Comparison of ENCODE assay signal across 20 cellular contexts in genomic region chr7:113394856-113395255, GRCh38.
DNase-seq lines count a peak whose midpoint lies in the region; ATAC-seq and TF ChIP-seq lines count a peak whose summit lies in the region.
"Had no signal": no experiment of that assay in that cellular context is flagged by ENCODE, and none has a peak within 500 bp of the region (broad histone marks: within the 10 kb centered on the region; RNA-seq: fewer than 3 reads in every experiment).

No MANE protein-coding gene starts in this region.

- H3K4me3 ChIP-seq in neural progenitor cell (no peak overlapping the region), psoas muscle (no peak overlapping the region)
- H3K4me3 ChIP-seq: gastrocnemius medialis, spleen had no signal

- H3K4me1 Mint-ChIP-seq in WTC11 (peaks cover 47% of the 10 kb centered on the region), neural progenitor cell (peaks cover 3% of the 10 kb centered on the region)
- H3K4me1 Mint-ChIP-seq: activated CD8-positive, alpha-beta memory T cell treated with anti-CD3 and anti-CD28 coated beads, Interleukin-2, amount 10 ng/mL, durations not matched to agents 7 days and 5 days; T-helper 17 cell had no signal

- no peaks in the 10 kb centered on the region for H3K79me2 ChIP-seq in neural progenitor cell (ENCODE audit: low read depth)

- in situ Hi-C loops in KBM-7 (cut with MboI; ENCODE audit: low pct_unique_long_range_greater_than_20kb, low sequenced_read_pairs): no loop called here

- H3K27me3 ChIP-seq in neural progenitor cell (no peaks in the 10 kb centered on the region), psoas muscle (ENCODE audit: insufficient read depth in 3 of 3, low read length in 2 of 3) (no peaks in the 10 kb centered on the region)
- H3K27me3 ChIP-seq: gastrocnemius medialis, spleen had no signal

- no peaks in the 10 kb centered on the region for H3K36me3 ChIP-seq in neural progenitor cell
- H3K36me3 ChIP-seq in psoas muscle (ENCODE audit: insufficient read depth in 1 of 2, low read depth in 1 of 2): no peaks in the 10 kb centered on the region
- H3K36me3 ChIP-seq: gastrocnemius medialis, spleen had no signal

- POLR2A ChIA-PET in WTC11 (lab: Charles Lee): no interaction called here

- TF ChIP-seq CTCF in WTC11 (IDR thresholded peaks at IDR 0.05) (no peak), neural progenitor cell (IDR thresholded peaks at IDR 0.05) (no peak), psoas muscle (IDR thresholded peaks at IDR 0.05) (no peak)

- H3K4me2 ChIP-seq in neural progenitor cell: peak overlapping the region; percentile 35

- ATAC-seq in WTC11: peak; percentile 97
- ATAC-seq in psoas muscle: no peak
- ATAC-seq: activated CD8-positive, alpha-beta memory T cell treated with anti-CD3 and anti-CD28 coated beads, Interleukin-2, amount 10 ng/mL, durations not matched to agents 7 days and 5 days; gastrocnemius medialis; T-helper 17 cell had no signal

- peaks cover 11% of the 10 kb centered on the region for H3K4me1 ChIP-seq in neural progenitor cell
- H3K4me1 ChIP-seq in psoas muscle: peaks cover 3% of the 10 kb centered on the region
- H3K4me1 ChIP-seq: gastrocnemius medialis, spleen had no signal

- CTCF ChIA-PET in WTC11 (lab: Charles Lee): interaction anchor here (0.8 to 1.1 kb wide), 2 partner anchors 9 to 235 kb away, joined by 3 to 5 read pairs; no protein-coding TSS in a partner anchor

- H3K27me3 Mint-ChIP-seq in WTC11 (ENCODE audit: low read depth): no peaks in the 10 kb centered on the region
- no peaks in the 10 kb centered on the region for H3K27me3 Mint-ChIP-seq in neural progenitor cell (ENCODE audit: insufficient read depth, low read depth)
- H3K27me3 Mint-ChIP-seq: type B pancreatic cell had no signal

- no peak overlapping the region for H3K27ac ChIP-seq in neural progenitor cell
- H3K27ac ChIP-seq in psoas muscle: no peak overlapping the region
- H3K27ac ChIP-seq: gastrocnemius medialis, spleen had no signal

- H3K9ac ChIP-seq in neural progenitor cell: no peak overlapping the region

- H3K9me3 ChIP-seq in neural progenitor cell (ENCODE audit: low read depth): no peaks in the 10 kb centered on the region
- H3K9me3 ChIP-seq in psoas muscle: no peaks in the 10 kb centered on the region
- H3K9me3 ChIP-seq: gastrocnemius medialis had no signal

- H3K36me3 Mint-ChIP-seq in WTC11 (peaks cover 2% of the 10 kb centered on the region), neural progenitor cell (no peaks in the 10 kb centered on the region)
- H3K36me3 Mint-ChIP-seq: activated CD8-positive, alpha-beta memory T cell treated with anti-CD3 and anti-CD28 coated beads, Interleukin-2, amount 10 ng/mL, durations not matched to agents 7 days and 5 days; type B pancreatic cell had no signal

- H3K9me3 Mint-ChIP-seq in WTC11 (peaks cover 8% of the 10 kb centered on the region), neural progenitor cell (peaks cover 3% of the 10 kb centered on the region)
- H3K9me3 Mint-ChIP-seq: type B pancreatic cell had no signal

- no peaks in the 10 kb centered on the region for H4K20me1 ChIP-seq in neural progenitor cell (ENCODE audit: low read depth)

- WGBS in psoas muscle, 3 donors: 43 to 62% (median 52%) methylated on average over 3 of the region's 3 CpGs

- H3K4me3 Mint-ChIP-seq in WTC11 (no peak overlapping the region), neural progenitor cell (no peak overlapping the region)
- H3K4me3 Mint-ChIP-seq: activated CD8-positive, alpha-beta memory T cell treated with anti-CD3 and anti-CD28 coated beads, Interleukin-2, amount 10 ng/mL, durations not matched to agents 7 days and 5 days; T-helper 17 cell; type B pancreatic cell had no signal

- peak overlapping the region; percentile 53 for H3K27ac Mint-ChIP-seq in WTC11
- no peak overlapping the region for H3K27ac Mint-ChIP-seq in neural progenitor cell
- H3K27ac Mint-ChIP-seq: activated CD8-positive, alpha-beta memory T cell treated with anti-CD3 and anti-CD28 coated beads, Interleukin-2, amount 10 ng/mL, durations not matched to agents 7 days and 5 days; T-helper 17 cell; type B pancreatic cell had no signal

- peak; percentile 14 for DNase-seq in DMS53 (lab: John Stamatoyannopoulos, UW)
- DNase-seq in DMS53 treated with DMSO at 0.1 percent for 48 hours (lab: John Stamatoyannopoulos, UW; ENCODE audit: unreplicated experiment): no peak
- DNase-seq in KBM-7: peak; percentile 12
- peak; percentile 63 for DNase-seq in WTC11 (ENCODE audit: low spot score)
- DNase-seq in neural progenitor cell (ENCODE audit: low spot score): peak; percentile 45
- DNase-seq in NCI-H1105 (lab: John Stamatoyannopoulos, UW): no peak
- DNase-seq in activated CD8-positive, alpha-beta memory T cell treated with anti-CD3 and anti-CD28 coated beads, Interleukin-2, amount 50 U/mL, for 4 hours: no peak
- no peak for DNase-seq in psoas muscle
- DNase-seq: activated CD4-positive, CD25-positive, alpha-beta regulatory T cell treated with anti-CD3 and anti-CD28 coated beads, Interleukin-2, amount 50 U/mL, for 72 hours; activated CD8-positive, alpha-beta memory T cell treated with anti-CD3 and anti-CD28 coated beads, Interleukin-2, amount 10 ng/mL, durations not matched to agents 7 days and 5 days; activated effector memory CD4-positive, alpha-beta T cell treated with anti-CD3 and anti-CD28 coated beads, Interleukin-2, amount 50 U/mL, for 16 hours; C1 segment of cervical spinal cord; cortex of kidney; gastrocnemius medialis; NCI-H2171; RPMI8226; spleen; stimulated activated naive CD4-positive, alpha-beta T cell treated with Interleukin-2 at 50 U/mL for 16 hours; T-helper 17 cell had no signal

- intact Hi-C loops in psoas muscle (cut with DNase I): loop anchor here in 1 of 2 donors (5.0 kb wide), 1 partner anchor 1123 kb away; no protein-coding TSS in a partner anchor

- no peak overlapping the region for H2AFZ ChIP-seq in neural progenitor cell (replicated peaks)

- H3F3A ChIP-seq in neural progenitor cell (ENCODE audit: low read depth): no peaks in the 10 kb centered on the region

TF ChIP-seq in WTC11, 78 proteins besides CTCF, POLR2A, EP300 and RAD21:
- TF ChIP-seq ZNF423 (CRISPR knock-in tag; IDR thresholded peaks at IDR 0.05) (peak; percentile 47; the same call in 1 of the 2 replicates), ETV6 (CRISPR knock-in tag; IDR thresholded peaks at IDR 0.05) (0 out of 2 replicates have a peak, but pooled peaks have one; percentile 57), NR2C2 (CRISPR knock-in tag; IDR thresholded peaks at IDR 0.05) (no peak)

Comparison
In these comparisons a context has a peak if more than half of its experiments do, and no peak if none do; other contexts are left out.
1. DNase-seq: peak in DMS53 (single experiment), KBM-7 (single experiment), WTC11 (single experiment) and neural progenitor cell (single experiment); none in DMS53 treated with DMSO at 0.1 percent for 48 hours (single experiment), NCI-H1105 (single experiment), activated CD8-positive, alpha-beta memory T cell treated with anti-CD3 and anti-CD28 coated beads, Interleukin-2, amount 50 U/mL, for 4 hours (single experiment) and psoas muscle (0 of 2).